In the genomic region with DNA sequence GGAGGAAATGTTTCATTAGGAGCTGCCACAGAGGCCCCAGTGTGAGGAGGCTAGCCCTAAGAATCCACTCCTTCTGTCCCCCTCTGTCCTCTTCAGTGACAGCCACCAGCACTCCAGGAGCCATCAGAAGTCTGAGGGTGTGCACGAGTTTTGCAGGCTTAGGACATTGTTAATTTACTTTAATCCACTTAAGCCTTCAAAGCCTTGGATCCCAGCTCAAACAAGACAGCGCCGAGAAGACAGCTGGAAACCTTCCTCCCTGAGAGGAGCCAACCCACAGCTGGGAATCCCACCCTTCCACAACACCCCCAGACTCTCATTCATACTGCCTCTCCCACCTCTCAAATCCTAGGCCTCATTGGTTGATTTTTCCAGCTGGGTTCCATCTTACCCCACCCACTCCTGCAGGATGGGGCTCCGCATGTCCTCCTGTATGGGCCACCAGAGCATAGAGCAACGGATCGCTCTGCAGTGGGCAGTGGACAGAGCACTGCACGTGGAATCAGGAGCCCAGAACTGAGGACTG, we compare ENCODE assay signal across 23 cellular contexts.
"Had no signal": no experiment of that assay in that cellular context is flagged by ENCODE, and none has a peak within 500 bp of the region (broad histone marks: within the 10 kb centered on the region; RNA-seq: fewer than 3 reads in every experiment).

No MANE protein-coding gene starts in this region.

- H3K9me3 ChIP-seq: body of pancreas, colonic mucosa, pancreas, suprapubic skin, transverse colon, vagina had no signal

- H3K27me3 ChIP-seq: body of pancreas, colonic mucosa, pancreas, suprapubic skin, transverse colon, vagina had no signal

- H3K4me1 ChIP-seq: colonic mucosa, pancreas, suprapubic skin, vagina had no signal

- FAIRE-seq: endometrium, pancreas had no signal

- H3K27ac ChIP-seq: body of pancreas, colonic mucosa, pancreas, suprapubic skin, transverse colon, vagina had no signal

- DNase-seq: activated B cell treated with CpG ODN at 0.5 μM for 24 hours; activated CD4-positive, alpha-beta memory T cell treated with anti-CD3 and anti-CD28 coated beads, Interleukin-2, amount 10 ng/mL, durations not matched to agents 7 days and 5 days; activated CD4-positive, alpha-beta T cell treated with anti-CD3 and anti-CD28 coated beads for 48 hours; activated CD8-positive, alpha-beta memory T cell treated with anti-CD3 and anti-CD28 coated beads, Interleukin-2, amount 10 ng/mL, durations not matched to agents 7 days and 5 days; activated naive CD4-positive, alpha-beta T cell; activated naive CD8-positive, alpha-beta T cell treated with anti-CD3 and anti-CD28 coated beads for 36 hours; body of pancreas; central memory CD4-positive, alpha-beta T cell; colonic mucosa; erythroblast; foreskin melanocyte; glutamatergic neuron; hypothalamus; islet precursor cell; mammary epithelial cell; pancreas; stimulated activated naive CD8-positive, alpha-beta T cell treated with anti-CD3 and anti-CD28 coated beads, Interleukin-15, amount 100 ng/mL, for 72 hours; T-cell; transverse colon had no signal

- ATAC-seq: activated CD8-positive, alpha-beta memory T cell treated with anti-CD3 and anti-CD28 coated beads, Interleukin-2, amount 10 ng/mL, durations not matched to agents 7 days and 5 days; body of pancreas; left lobe of liver; pancreas; stimulated activated naive CD8-positive, alpha-beta T cell treated with anti-CD3 and anti-CD28 coated beads, Interleukin-15, amount 100 ng/mL, for 72 hours; T-cell had no signal

- H3K36me3 ChIP-seq: colonic mucosa, pancreas, suprapubic skin, transverse colon, vagina had no signal

- H3K4me3 ChIP-seq: body of pancreas, colonic mucosa, pancreas, suprapubic skin, transverse colon, vagina had no signal
